5 cellular contexts compared by ENCODE assay signal in genomic region chr13:66969291-66969690, GRCh38.
"Had no signal": no experiment of that assay in that cellular context is flagged by ENCODE, and none has a peak within 500 bp of the region (broad histone marks: within the 10 kb centered on the region; RNA-seq: fewer than 3 reads in every experiment).

No MANE protein-coding gene starts in this region.

- H3K4me2 ChIP-seq: GM23338 had no signal

- H3K4me3 ChIP-seq: GM23338, K562 had no signal

- DNase-seq: H9, HCEC 1CT, IMR-90 had no signal

- H2AFZ ChIP-seq: GM23338 had no signal
